In genomic region chr12:112807452-112807851, GRCh38 we compare ENCODE assay signal across 12 cellular contexts. TPM values are rescaled to one million over a fixed set of nuclear protein-coding genes. Genes with fewer than 3 reads are reported as not detected.
"Had no signal": no experiment of that assay in that cellular context is flagged by ENCODE, and none has a peak within 500 bp of the region (broad histone marks: within the 10 kb centered on the region; RNA-seq: fewer than 3 reads in every experiment).

No MANE protein-coding gene starts in this region.

- H3K4me3 ChIP-seq: GM23248, HAP-1 had no signal

- FAIRE-seq: HTR-8/SVneo had no signal

- ATAC-seq: HCT116 had no signal

- H3K36me3 ChIP-seq: HAP-1 had no signal

- DNase-seq: GM23248, GOT3, H7, HFFc6, KBM-7 had no signal

- H3K4me2 ChIP-seq: KMS-11 had no signal

- H3K9ac ChIP-seq: GM23248, KMS-11 had no signal

- H3K4me1 ChIP-seq: HAP-1 had no signal

- H2AFZ ChIP-seq: GM23248 had no signal

- H3K27ac ChIP-seq: GM23248, HL-60, KMS-11 had no signal

- H3K9me3 ChIP-seq: HAP-1 had no signal

RNA-seq across cellular contexts. Expression of gene RPH3A, which starts 15.9 kb away (rescaled TPM):
- total RNA-seq: GM23248, H4, H7, HFFc6 had no signal
- polyA plus RNA-seq: GM23248, IgD-negative memory B cell had no signal
